ENCODE assay signal across 2 cellular contexts in the genomic region with DNA sequence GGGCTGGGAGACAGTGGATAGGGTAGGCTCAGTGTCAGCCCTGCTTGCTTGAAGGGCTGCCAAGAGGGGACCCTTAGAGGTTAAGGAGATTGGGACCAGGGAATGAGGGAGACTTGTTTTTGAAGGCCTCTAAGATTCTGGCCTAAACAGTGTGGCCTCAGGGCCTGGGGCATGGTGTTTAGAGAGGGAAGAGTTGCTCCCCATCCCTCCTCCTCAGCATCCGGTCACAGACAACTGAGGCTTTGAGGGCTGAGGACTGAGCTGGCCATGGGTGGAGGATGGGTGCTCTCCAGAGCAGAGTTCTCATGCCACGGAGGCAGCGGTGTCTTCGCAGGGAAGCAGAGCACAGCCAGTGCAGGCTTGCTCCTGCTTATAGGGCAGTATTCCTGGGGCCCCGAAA.
TF ChIP-seq lines count a peak whose summit lies in the region.

No MANE protein-coding gene starts in this region.

TF ChIP-seq in A549, 52 proteins besides CTCF, POLR2A, EP300 and RAD21:
- TF ChIP-seq POLR2AphosphoS2 (conservative IDR thresholded peaks at IDR 0.05; ENCODE audit: low read length): no peak

TF ChIP-seq in IMR-90, 13 proteins besides CTCF, POLR2A, EP300 and RAD21:
- TF ChIP-seq FOS (IDR thresholded peaks at IDR 0.05; ENCODE audit: low read depth, low read length): no peak
